In genomic region chr11:28674432-28675076, GRCh38 we compare ENCODE assay signal across 8 cellular contexts.
DNase-seq lines count a peak whose midpoint lies in the region; ATAC-seq, FAIRE-seq and TF ChIP-seq lines count a peak whose summit lies in the region.

No MANE protein-coding gene starts in this region.

- intact Hi-C loops in GM12878 (cut with micrococcal nuclease; ENCODE audit: unreplicated experiment) (loop anchor here (1.0 kb wide), 1 partner anchor 975 kb away; no protein-coding TSS in a partner anchor), uterus (cut with DNase I; ENCODE audit: low total_unique reads) (no loop called here)

- no peak overlapping the region for H3K9ac ChIP-seq in GM12878 (ENCODE audit: control insufficient read depth, insufficient read depth, low read length)

- peak; percentile 14 for TF ChIP-seq CTCF in GM10248 (IDR thresholded peaks at IDR 0.05; ENCODE audit: control extremely low read depth, extremely low read depth, low read depth, missing control alignments)
- TF ChIP-seq CTCF in GM12878 (IDR thresholded peaks at IDR 0.05 in 2 of 3, conservative IDR thresholded peaks at IDR 0.05 in 1 of 3; ENCODE audit: control insufficient read depth in 2 of 3, extremely low read depth in 1 of 3, insufficient read depth in 1 of 3, low read depth in 3 of 3, low read length in 3 of 3), result peak; percentile 35 to 51 (median 45); a peak in 3 of 6 replicates
- peak in 2 of 3 experiments; percentile 30 to 43 for TF ChIP-seq CTCF in nephron (IDR thresholded peaks at IDR 0.05; ENCODE audit: unreplicated experiment in 3 of 3)
- TF ChIP-seq CTCF in uterus (IDR thresholded peaks at IDR 0.05), result no peak

- RAD21 ChIA-PET in GM12878 (lab: Charles Lee; ENCODE audit: unreplicated experiment), result interaction anchor here (0.8 to 1.0 kb wide), 2 partner anchors 25 to 976 kb away, joined by 3 to 8 read pairs; no protein-coding TSS in a partner anchor

- FAIRE-seq in GM12878 (lab: Jason Lieb, UNC) (no peak), GM12891 (lab: Jason Lieb, UNC) (no peak)

- H3K36me3 Mint-ChIP-seq in nephron (ENCODE audit: low read depth), result no peaks in the 10 kb centered on the region

- H3K27me3 Mint-ChIP-seq in nephron (ENCODE audit: low read depth), result no peaks in the 10 kb centered on the region

- TF ChIP-seq EP300 in GM12878 (IDR thresholded peaks at IDR 0.05; ENCODE audit: borderline replicate concordance in 1 of 2, control insufficient read depth in 1 of 2, low read depth in 2 of 2, low read length in 2 of 2), result no peak

- no peaks in the 10 kb centered on the region for H3K79me2 ChIP-seq in GM12878 (ENCODE audit: control insufficient read depth, insufficient read depth, low read length)

- no TSS peak for BruUV-seq in GM12878 (replicated peaks; lab: Mats Ljungman, UMichigan)

- H3K27me3 ChIP-seq in GM12878 (replicated peaks in 1 of 2; ENCODE audit: control insufficient read depth in 2 of 2, insufficient read depth in 2 of 2, low read length in 1 of 2) (no peaks in the 10 kb centered on the region), uterus (no peaks in the 10 kb centered on the region)

- no peaks in the 10 kb centered on the region for H4K20me1 ChIP-seq in GM12878 (ENCODE audit: control insufficient read depth, insufficient read depth)

- no peak overlapping the region for H2AFZ ChIP-seq in GM12878 (ENCODE audit: control insufficient read depth, low read depth, low read length)

- no peaks in the 10 kb centered on the region for H3K4me1 ChIP-seq in GM12878 (ENCODE audit: control insufficient read depth, insufficient read depth, low read length)
- no peaks in the 10 kb centered on the region for H3K4me1 ChIP-seq in uterus

- no peak overlapping the region for H3K4me3 Mint-ChIP-seq in nephron

- H3K27ac ChIP-seq in GM12878 (ENCODE audit: control insufficient read depth, insufficient read depth) (no peak overlapping the region), uterus (no peak overlapping the region)

- CTCF ChIA-PET in GM10248 (lab: Yijun Ruan, JAX), result interaction anchor here (1.1 to 2.8 kb wide), 4 partner anchors 25 to 975 kb away, joined by 3 to 22 read pairs (median 4); partner anchors contain the start of gene BDNF
- CTCF ChIA-PET in GM12878 (lab: Yijun Ruan, JAX), result interaction anchor here (0.6 to 3.1 kb wide), 9 partner anchors 58 to 1356 kb away, joined by 3 to 27 read pairs (median 3); partner anchors contain the start of gene BDNF

- POLR2A ChIA-PET in GM10248 (lab: Yijun Ruan, JAX) (no interaction called here), GM12878 (lab: Charles Lee) (no interaction called here)

- H3K36me3 ChIP-seq in GM12878 (ENCODE audit: control insufficient read depth in 2 of 2, insufficient read depth in 2 of 2, low read length in 1 of 2) (no peaks in the 10 kb centered on the region), uterus (no peaks in the 10 kb centered on the region)

- H3K4me1 Mint-ChIP-seq in nephron, result peaks cover 11% of the 10 kb centered on the region

- no peak for DNase-seq in GM10248 (ENCODE audit: extremely low spot score)
- peak; percentile 14 for DNase-seq in KBM-7
- DNase-seq in GM12878 (ENCODE audit: low read depth, low spot score), result no peak
- DNase-seq in SHP77 treated with DMSO at 0.1 percent for 48 hours (lab: John Stamatoyannopoulos, UW), result no peak
- DNase-seq in uterus, result no peak
- no peak for DNase-seq in GM12891 (ENCODE audit: insufficient read length, low spot score)
- DNase-seq in NCI-H526 treated with DMSO at 0.1 percent for 48 hours (lab: John Stamatoyannopoulos, UW), result no peak

- no peaks in the 10 kb centered on the region for H3K9me3 Mint-ChIP-seq in nephron

- TF ChIP-seq RAD21 in GM12878 (IDR thresholded peaks at IDR 0.05; ENCODE audit: insufficient read depth, low read depth, low read length), result peak; percentile 10; the same call in 1 of the 2 replicates

- in situ Hi-C loops in KBM-7 (cut with MboI; ENCODE audit: low pct_unique_long_range_greater_than_20kb, low sequenced_read_pairs) (no loop called here), GM12878 (cut with MboI) (loop anchor here (25.0 kb wide), 1 partner anchor 663 kb away; no protein-coding TSS in a partner anchor)

- H3K27ac Mint-ChIP-seq in nephron, result peak overlapping the region; percentile 59 to 84 (median 66)

- TF ChIP-seq POLR2A in GM12878 (IDR thresholded peaks at IDR 0.05; ENCODE audit: low read depth, low read length), result no peak
- TF ChIP-seq POLR2A in uterus (IDR thresholded peaks at IDR 0.05), result no peak
- TF ChIP-seq POLR2A in GM12891 (IDR thresholded peaks at IDR 0.05; ENCODE audit: low read depth, low read length), result no peak

- H3K9me3 ChIP-seq in GM12878 (replicated peaks; ENCODE audit: control insufficient read depth, insufficient read depth, low read length) (no peaks in the 10 kb centered on the region), uterus (no peaks in the 10 kb centered on the region)

- no peak overlapping the region for H3K4me2 ChIP-seq in GM12878 (ENCODE audit: control insufficient read depth, insufficient read depth)

- H3K4me3 ChIP-seq in GM12878 (no peak overlapping the region), uterus (no peak overlapping the region)

- WGBS in GM12878 (ENCODE audit: insufficient coverage, insufficient replicate concordance, low lambda C conversion rate, missing lambda C conversion rate), result 22% methylated on average over 7 of the region's 7 CpGs

- SMC1A ChIA-PET in GM12878 (lab: Charles Lee; ENCODE audit: uncharacterized antibody, unreplicated experiment), result interaction anchor here (0.9 to 1.7 kb wide), 2 partner anchors 72 to 976 kb away, joined by 3 to 6 read pairs; no protein-coding TSS in a partner anchor

- ATAC-seq in GM12878, result peak; percentile 92

TF ChIP-seq in GM12878, 131 proteins besides CTCF, POLR2A, EP300 and RAD21:
- TF ChIP-seq RBBP5 (conservative IDR thresholded peaks at IDR 0.05) (no peak), ESRRA (IDR thresholded peaks at IDR 0.05; ENCODE audit: low read length) (no peak), CREM (IDR thresholded peaks at IDR 0.05; ENCODE audit: low read depth) (no peak), SMC3 (IDR thresholded peaks at IDR 0.05; ENCODE audit: borderline replicate concordance, low read length) (peak; percentile 47; the same call in 1 of the 2 replicates), ZSCAN29 (IDR thresholded peaks at IDR 0.05) (no peak), JUNB (IDR thresholded peaks at IDR 0.05) (no peak), SMAD5 (IDR thresholded peaks at IDR 0.05; ENCODE audit: low read depth) (no peak)
- TF ChIP-seq, protein P1, sequence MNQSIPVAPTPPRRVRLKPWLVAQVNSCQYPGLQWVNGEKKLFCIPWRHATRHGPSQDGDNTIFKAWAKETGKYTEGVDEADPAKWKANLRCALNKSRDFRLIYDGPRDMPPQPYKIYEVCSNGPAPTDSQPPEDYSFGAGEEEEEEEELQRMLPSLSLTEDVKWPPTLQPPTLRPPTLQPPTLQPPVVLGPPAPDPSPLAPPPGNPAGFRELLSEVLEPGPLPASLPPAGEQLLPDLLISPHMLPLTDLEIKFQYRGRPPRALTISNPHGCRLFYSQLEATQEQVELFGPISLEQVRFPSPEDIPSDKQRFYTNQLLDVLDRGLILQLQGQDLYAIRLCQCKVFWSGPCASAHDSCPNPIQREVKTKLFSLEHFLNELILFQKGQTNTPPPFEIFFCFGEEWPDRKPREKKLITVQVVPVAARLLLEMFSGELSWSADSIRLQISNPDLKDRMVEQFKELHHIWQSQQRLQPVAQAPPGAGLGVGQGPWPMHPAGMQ (IDR thresholded peaks at IDR 0.05; ENCODE audit: borderline replicate concordance), result no peak
TF ChIP-seq in GM12878: peak in this region for 1.

TF ChIP-seq in GM12891, 5 proteins besides CTCF, POLR2A, EP300 and RAD21:
- no peak for TF ChIP-seq POU2F2 (IDR thresholded peaks at IDR 0.05; ENCODE audit: low read depth, low read length)
- no peak for TF ChIP-seq POLR2AphosphoS5 (IDR thresholded peaks at IDR 0.05; ENCODE audit: low read depth, low read length)
- TF ChIP-seq PAX5 (IDR thresholded peaks at IDR 0.05; ENCODE audit: insufficient read depth, low read length, severe bottlenecking), result no peak
- TF ChIP-seq SPI1 (IDR thresholded peaks at IDR 0.05; ENCODE audit: low read depth, low read length), result no peak

Comparison
In these comparisons a context has a peak if more than half of its experiments do, and no peak if none do; other contexts are left out.
1. CTCF ChIP-seq: peak in GM10248 (single experiment), GM12878 (3 of 3) and nephron (2 of 3); none in uterus (0 of 4).